In the genomic region with DNA sequence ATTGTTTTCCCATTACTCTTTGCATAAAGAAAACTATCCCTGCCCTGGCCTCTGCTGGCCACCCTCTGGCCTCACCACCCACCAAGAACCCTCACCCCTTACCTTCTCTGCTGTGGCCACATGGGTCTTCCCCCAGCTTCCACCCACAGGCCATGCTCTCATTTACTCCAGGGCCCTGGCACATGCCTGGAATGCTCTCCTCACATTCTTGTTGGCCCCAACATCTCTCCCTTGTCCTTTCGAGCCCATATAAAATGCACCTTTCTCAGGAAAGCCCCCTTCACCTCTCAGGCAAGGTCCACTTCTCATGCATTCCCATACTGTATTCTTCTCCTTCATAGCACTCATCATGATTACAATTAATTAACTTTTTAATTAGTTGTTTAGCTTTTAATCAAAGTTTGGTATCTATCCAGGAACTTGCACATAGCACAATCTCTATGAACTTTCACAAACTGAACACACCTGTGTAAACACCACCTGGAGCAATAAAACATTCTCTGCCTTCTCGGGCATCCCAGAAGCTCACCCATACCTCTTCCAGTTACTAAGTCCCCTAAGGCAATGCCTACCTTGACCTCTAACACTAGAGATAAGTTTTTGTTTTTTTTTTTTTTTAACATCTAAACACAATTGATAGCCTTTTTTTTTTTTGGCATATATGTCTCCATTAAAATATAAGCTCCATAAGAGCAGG, we compare ENCODE assay signal across 25 cellular contexts.
"Had no signal": no experiment of that assay in that cellular context is flagged by ENCODE, and none has a peak within 500 bp of the region (broad histone marks: within the 10 kb centered on the region; RNA-seq: fewer than 3 reads in every experiment).

No MANE protein-coding gene starts in this region.

- H3K9me3 ChIP-seq: upper lobe of left lung had no signal

- H3K27me3 ChIP-seq: esophagus muscularis mucosa, foreskin keratinocyte, gastroesophageal sphincter, heart left ventricle, hepatocyte, sigmoid colon, spleen, tibial nerve, upper lobe of left lung had no signal

- ATAC-seq: foreskin keratinocyte; gastroesophageal sphincter; heart left ventricle; left lung; naive thymus-derived CD8-positive, alpha-beta T cell; stimulated activated memory B cell treated with anti-CD40 and anti-IgM and Interleukin-4, amounts not matched to agents 10 μg/mL and 1 μg/mL and 100 μg/mL, for 72 hours had no signal

- H3K27ac ChIP-seq: coronary artery, esophagus muscularis mucosa, foreskin keratinocyte, gastroesophageal sphincter, heart left ventricle, hepatocyte, left lung, sigmoid colon, spleen, thoracic aorta, tibial nerve, upper lobe of left lung had no signal

- FAIRE-seq: endothelial cell of umbilical vein, kidney, urothelium cell line had no signal

- H3K4me1 ChIP-seq: esophagus muscularis mucosa, foreskin keratinocyte, gastroesophageal sphincter, heart left ventricle, left lung, sigmoid colon, spleen, tibial nerve, upper lobe of left lung had no signal

- H3K36me3 ChIP-seq: esophagus muscularis mucosa, gastroesophageal sphincter, heart left ventricle, left lung, sigmoid colon, spleen, thoracic aorta, tibial nerve, upper lobe of left lung had no signal

- H3K4me3 ChIP-seq: coronary artery, esophagus muscularis mucosa, gastroesophageal sphincter, heart left ventricle, hepatocyte, left lung, sigmoid colon, spleen, thoracic aorta, tibial nerve, upper lobe of left lung had no signal

- DNase-seq: dermis blood vessel endothelial cell; effector memory CD4-positive, alpha-beta T cell; foreskin keratinocyte; heart left ventricle; kidney; left lung; mesendoderm; midbrain; naive thymus-derived CD8-positive, alpha-beta T cell; nephron progenitor cell; nucleus accumbens; posterior cingulate gyrus; sigmoid colon; spleen; stimulated activated CD4-positive, alpha-beta T cell treated with anti-CD3 and anti-CD28 coated beads, Interleukin-4, amount 100 ng/mL, for 4 hours had no signal
